25 cellular contexts compared by ENCODE assay signal in genomic region chr3:175304437-175304836, GRCh38.
DNase-seq lines count a peak whose midpoint lies in the region; ATAC-seq, FAIRE-seq and TF ChIP-seq lines count a peak whose summit lies in the region.
"Had no signal": no experiment of that assay in that cellular context is flagged by ENCODE, and none has a peak within 500 bp of the region (broad histone marks: within the 10 kb centered on the region; RNA-seq: fewer than 3 reads in every experiment).

No MANE protein-coding gene starts in this region.

- intact Hi-C loops in Right ventricle myocardium inferior (cut with DNase I) (no loop called here), endothelial cell of umbilical vein (cut with micrococcal nuclease) (no loop called here)

- TF ChIP-seq POLR2A in endothelial cell of umbilical vein (IDR thresholded peaks at IDR 0.05; ENCODE audit: low read depth, low read length) = no peak

- no peaks in the 10 kb centered on the region for H3K4me1 ChIP-seq in right atrium auricular region
- no peaks in the 10 kb centered on the region for H3K4me1 ChIP-seq in endothelial cell of umbilical vein (ENCODE audit: control insufficient read depth, extremely low read depth, insufficient read depth, low read length)
- H3K4me1 ChIP-seq: gastroesophageal sphincter, sigmoid colon, uterus had no signal

- CTCF ChIA-PET in endothelial cell of umbilical vein (lab: Charles Lee) = no interaction called here

- no peak overlapping the region for H3K4me2 ChIP-seq in endothelial cell of umbilical vein (ENCODE audit: insufficient read depth, low read length)

- FAIRE-seq in endothelial cell of umbilical vein (lab: Jason Lieb, UNC) = peak; percentile 28
- FAIRE-seq in D721Med (lab: Jason Lieb, UNC) = no peak
- FAIRE-seq: GM18507 had no signal

- dilution Hi-C loops in endothelial cell of umbilical vein (cut with MboI; ENCODE audit: extremely low pct_ligation_motif_present, low sequenced_read_pairs) = no loop called here

- H3K9me3 ChIP-seq in right atrium auricular region (no peaks in the 10 kb centered on the region), endothelial cell of umbilical vein (replicated peaks; ENCODE audit: control insufficient read depth, insufficient read depth, low read length) (no peaks in the 10 kb centered on the region)
- H3K9me3 ChIP-seq: gastroesophageal sphincter, sigmoid colon, suprapubic skin, uterus had no signal

- BruUV-seq in endothelial cell of umbilical vein (replicated peaks; lab: Mats Ljungman, UMichigan) = no TSS peak

- H3K27ac ChIP-seq in right atrium auricular region = no peak overlapping the region
- no peak overlapping the region for H3K27ac ChIP-seq in endothelial cell of umbilical vein (ENCODE audit: insufficient read depth, low read depth, low read length)
- H3K27ac ChIP-seq: gastroesophageal sphincter, sigmoid colon, suprapubic skin, uterus had no signal

- H2AFZ ChIP-seq in endothelial cell of umbilical vein (ENCODE audit: low read depth, low read length) = no peak overlapping the region

- H3K27me3 ChIP-seq in right atrium auricular region (no peaks in the 10 kb centered on the region), endothelial cell of umbilical vein (ENCODE audit: control insufficient read depth in 2 of 2, insufficient read depth in 2 of 2, low read length in 2 of 2) (no peaks in the 10 kb centered on the region)
- H3K27me3 ChIP-seq: gastroesophageal sphincter, sigmoid colon, suprapubic skin, uterus had no signal

- H3K79me2 ChIP-seq in endothelial cell of umbilical vein (ENCODE audit: control insufficient read depth, insufficient read depth, low read length) = no peaks in the 10 kb centered on the region

- TF ChIP-seq CTCF in right atrium auricular region (IDR thresholded peaks at IDR 0.05) (no peak), endothelial cell of umbilical vein (IDR thresholded peaks at IDR 0.05; ENCODE audit: extremely low read depth in 1 of 2, insufficient read depth in 1 of 2, low read depth in 1 of 2, low read length in 2 of 2) (no peak), D721Med (IDR thresholded peaks at IDR 0.05; ENCODE audit: insufficient read depth, missing control alignments) (no peak)

- DNase-seq in Right ventricle myocardium inferior (ENCODE audit: missing footprints) (no peak), right atrium auricular region (ENCODE audit: low spot score) (no peak), NCI-H2171 (lab: John Stamatoyannopoulos, UW) (peak; percentile 46), endothelial cell of umbilical vein (ENCODE audit: low read depth, low spot score) (peak; percentile 23), D721Med (ENCODE audit: insufficient read length, low spot score) (no peak), SIG-M5 treated with dmso at 0.1 percent for 504 hours (lab: John Stamatoyannopoulos, UW; ENCODE audit: unreplicated experiment) (no peak), Ammon's horn (ENCODE audit: low spot score) (no peak)
- DNase-seq: activated CD8-positive, alpha-beta memory T cell treated with anti-CD3 and anti-CD28 coated beads for 24 hours; activated naive CD4-positive, alpha-beta T cell treated with Interleukin-2 at 50 U/mL for 16 hours; activated T-cell treated with anti-CD3 and anti-CD28 coated beads, Interleukin-2, amount 50 U/mL, for 4 hours; aorta; CD4-positive, alpha-beta T cell; effector CD4-positive, alpha-beta T cell; Karpas-422; mesenchymal stem cell; naive thymus-derived CD4-positive, alpha-beta T cell; NCI-H1048; NCI-H2227 treated with DMSO at 0.1 percent for 48 hours; sigmoid colon; uterus had no signal

- ATAC-seq in Right ventricle myocardium inferior (peak; percentile 54), GM19463 (IDR thresholded peaks at IDR 0.05; ENCODE audit: unreplicated experiment) (no peak)
- ATAC-seq: activated T-cell treated with anti-CD3 and anti-CD28 coated beads, Interleukin-2, amount 50 U/mL, for 4 hours; esophagus mucosa; gastroesophageal sphincter; naive thymus-derived CD4-positive, alpha-beta T cell had no signal

- H3K36me3 ChIP-seq in right atrium auricular region (no peaks in the 10 kb centered on the region), endothelial cell of umbilical vein (ENCODE audit: control insufficient read depth in 2 of 2, extremely low read depth in 1 of 2, insufficient read depth in 2 of 2, low read length in 2 of 2) (no peaks in the 10 kb centered on the region)
- H3K36me3 ChIP-seq: gastroesophageal sphincter, sigmoid colon, suprapubic skin, uterus had no signal

- H3K4me3 ChIP-seq in right atrium auricular region (no peak overlapping the region), endothelial cell of umbilical vein (replicated peaks in 1 of 3; ENCODE audit: insufficient read depth in 1 of 3, low read depth in 1 of 3, low read length in 3 of 3) (no peak overlapping the region)
- H3K4me3 ChIP-seq: gastroesophageal sphincter, sigmoid colon, suprapubic skin, uterus had no signal

- POLR2A ChIA-PET in endothelial cell of umbilical vein (lab: Charles Lee) = no interaction called here

- H3K9me1 ChIP-seq in endothelial cell of umbilical vein (replicated peaks; ENCODE audit: control insufficient read depth, extremely low read depth, insufficient read depth, low read length) = no peaks in the 10 kb centered on the region

- no peaks in the 10 kb centered on the region for H4K20me1 ChIP-seq in endothelial cell of umbilical vein (replicated peaks; ENCODE audit: control insufficient read depth, extremely low read depth, insufficient read depth, low read length)

- no peak overlapping the region for H3K9ac ChIP-seq in endothelial cell of umbilical vein (replicated peaks; ENCODE audit: extremely low read depth, insufficient read depth, low read length)

TF ChIP-seq in endothelial cell of umbilical vein, 7 proteins besides CTCF, POLR2A, EP300 and RAD21:
- TF ChIP-seq POLR2AphosphoS5 (IDR thresholded peaks at IDR 0.05; ENCODE audit: insufficient read depth, low read depth, low read length) (no peak), FOS (IDR thresholded peaks at IDR 0.05; ENCODE audit: borderline replicate concordance, insufficient read depth, low read length) (no peak), EZH2 (IDR thresholded peaks at IDR 0.05; ENCODE audit: borderline replicate concordance, low read depth, low read length, severe bottlenecking) (no peak), MAX (IDR thresholded peaks at IDR 0.05; ENCODE audit: insufficient read depth, insufficient read length) (no peak), JUN (IDR thresholded peaks at IDR 0.05; ENCODE audit: borderline replicate concordance, insufficient read depth, insufficient read length, low read depth) (no peak), GATA2 (IDR thresholded peaks at IDR 0.05; ENCODE audit: insufficient read depth, insufficient read length, low read depth, low read length) (no peak), MYC (IDR thresholded peaks at IDR 0.05; ENCODE audit: low read depth, low read length) (no peak)
TF ChIP-seq in endothelial cell of umbilical vein: peak in this region for 0.

Comparison
In these comparisons a context has a peak if more than half of its experiments do, and no peak if none do; other contexts are left out.
1. DNase-seq: peak in NCI-H2171 (single experiment) and endothelial cell of umbilical vein (single experiment); none in Right ventricle myocardium inferior (single experiment), right atrium auricular region (single experiment), D721Med (single experiment), SIG-M5 treated with dmso at 0.1 percent for 504 hours (single experiment) and Ammon's horn (single experiment).